ENCODE assay signal across 8 cellular contexts in genomic region chr2:106581755-106582430, GRCh38.
DNase-seq lines count a peak whose midpoint lies in the region; ATAC-seq and TF ChIP-seq lines count a peak whose summit lies in the region.

No MANE protein-coding gene starts in this region.

- peak overlapping the region; percentile 47 for H3K27ac Mint-ChIP-seq in activated T-cell treated with anti-CD3 and anti-CD28 coated beads, Interleukin-2, amount 50 U/mL, for 24 hours

- no peak for TF ChIP-seq CTCF in GM13976 (IDR thresholded peaks at IDR 0.05; ENCODE audit: borderline replicate concordance, control extremely low read depth, extremely low read depth, insufficient read depth, missing control alignments)
- peak; percentile 32 for TF ChIP-seq CTCF in foreskin fibroblast (IDR thresholded peaks at IDR 0.05; ENCODE audit: low read depth, low read length)
- TF ChIP-seq CTCF in omental fat pad (IDR thresholded peaks at IDR 0.05) = no peak

- H3K4me3 Mint-ChIP-seq in activated T-cell treated with anti-CD3 and anti-CD28 coated beads, Interleukin-2, amount 50 U/mL, for 24 hours = peak overlapping the region; percentile 85

- peak; percentile 64 for ATAC-seq in HG02852 (IDR thresholded peaks at IDR 0.05; ENCODE audit: unreplicated experiment)
- ATAC-seq in omental fat pad (ENCODE audit: low FRiP score) = peak; percentile 92
- ATAC-seq in HG03139 (IDR thresholded peaks at IDR 0.05; ENCODE audit: unreplicated experiment) = no peak

- H3K9me3 Mint-ChIP-seq in activated T-cell treated with anti-CD3 and anti-CD28 coated beads, Interleukin-2, amount 50 U/mL, for 24 hours = no peaks in the 10 kb centered on the region

- H3K4me3 ChIP-seq in foreskin fibroblast (ENCODE audit: low read depth in 1 of 2, low read length in 2 of 2) = peak overlapping the region; percentile 42 to 45

- H3K27me3 Mint-ChIP-seq in activated T-cell treated with anti-CD3 and anti-CD28 coated beads, Interleukin-2, amount 50 U/mL, for 24 hours = peaks cover 83% of the 10 kb centered on the region

- no peaks in the 10 kb centered on the region for H3K36me3 Mint-ChIP-seq in activated T-cell treated with anti-CD3 and anti-CD28 coated beads, Interleukin-2, amount 50 U/mL, for 24 hours (ENCODE audit: low read depth)

- in situ Hi-C loops in ACHN (cut with HindIII; ENCODE audit: low pct_ligation_motif_present, low pct_unique_long_range_greater_than_20kb, low sequenced_read_pairs) (no loop called here), GM13976 (cut with MboI; ENCODE audit: low sequenced_read_pairs, unreplicated experiment) (no loop called here)

- peaks cover 11% of the 10 kb centered on the region for H3K4me1 Mint-ChIP-seq in activated T-cell treated with anti-CD3 and anti-CD28 coated beads, Interleukin-2, amount 50 U/mL, for 24 hours (ENCODE audit: low read depth)

- DNase-seq in ACHN = peak; percentile 76
- DNase-seq in GM13976 (ENCODE audit: low spot score) = peak; percentile 58
- peak; percentile 39 to 57 for DNase-seq in NCI-H524 (lab: John Stamatoyannopoulos, UW)
- peak; percentile 55 for DNase-seq in activated T-cell treated with anti-CD3 and anti-CD28 coated beads, Interleukin-2, amount 50 U/mL, for 24 hours
- peak; percentile 56 to 75 for DNase-seq in foreskin fibroblast
- peak; percentile 32 for DNase-seq in omental fat pad (ENCODE audit: low spot score)
